In genomic region chr6:166460473-166461437, GRCh38 we compare ENCODE assay signal across 13 cellular contexts.
A peak's percentile ranks its signal among the peaks of the same experiment; 100 is the strongest.
DNase-seq lines count a peak whose midpoint lies in the region; ATAC-seq, FAIRE-seq and TF ChIP-seq lines count a peak whose summit lies in the region.
"Had no signal": no experiment of that assay in that cellular context is flagged by ENCODE, and none has a peak within 500 bp of the region (broad histone marks: within the 10 kb centered on the region; RNA-seq: fewer than 3 reads in every experiment).

No MANE protein-coding gene starts in this region.

- no peaks in the 10 kb centered on the region for H3K4me1 ChIP-seq in right cardiac atrium (ENCODE audit: control insufficient read depth, insufficient read depth, low read length)

- H3K36me3 Mint-ChIP-seq in activated naive CD4-positive, alpha-beta T cell treated with anti-CD3 and anti-CD28 coated beads, Interleukin-2, amount 50 U/mL, for 72 hours, result peaks cover 12 to 13% of the 10 kb centered on the region in 2 donors

- peaks cover 5 to 6% of the 10 kb centered on the region in 2 donors for H3K9me3 Mint-ChIP-seq in activated naive CD4-positive, alpha-beta T cell treated with anti-CD3 and anti-CD28 coated beads, Interleukin-2, amount 50 U/mL, for 72 hours

- H3K4me3 ChIP-seq in right cardiac atrium (ENCODE audit: low read length), result no peak overlapping the region
- H3K4me3 ChIP-seq: body of pancreas had no signal

- DNase-seq in right cardiac atrium (no peak), Right ventricle myocardium inferior (ENCODE audit: missing footprints) (no peak), RPMI7951 (ENCODE audit: low read depth) (peak; percentile 2), foreskin melanocyte (peak; percentile 26), D721Med (ENCODE audit: insufficient read length, low spot score) (no peak)
- DNase-seq in activated naive CD4-positive, alpha-beta T cell treated with anti-CD3 and anti-CD28 coated beads, Interleukin-2, amount 50 U/mL, for 72 hours (ENCODE audit: low spot score in 2 of 2), result no peak
- DNase-seq: body of pancreas, NCI-H2081 treated with DMSO at 0.1 percent for 48 hours, SW 1271 had no signal

- no peak for TF ChIP-seq CTCF in D721Med (IDR thresholded peaks at IDR 0.05; ENCODE audit: insufficient read depth, missing control alignments)

- intact Hi-C loops in right cardiac atrium (cut with DNase I), result no loop called here
- intact Hi-C loops in Right ventricle myocardium inferior (cut with DNase I), result no loop called here

- FAIRE-seq in D721Med (lab: Jason Lieb, UNC), result no peak
- FAIRE-seq: H54 had no signal

- H3K9me3 ChIP-seq in right cardiac atrium (ENCODE audit: control insufficient read depth, low read length), result no peaks in the 10 kb centered on the region
- H3K9me3 ChIP-seq: body of pancreas had no signal

- ATAC-seq in right cardiac atrium (peak; percentile 25 to 32), Right ventricle myocardium inferior (no peak), GM21526 (IDR thresholded peaks at IDR 0.05; ENCODE audit: low FRiP score, unreplicated experiment) (no peak), HG02610 (IDR thresholded peaks at IDR 0.05; ENCODE audit: unreplicated experiment) (no peak)
- ATAC-seq in activated naive CD4-positive, alpha-beta T cell treated with anti-CD3 and anti-CD28 coated beads, Interleukin-2, amount 50 U/mL, for 72 hours, result no peak
- ATAC-seq: body of pancreas had no signal

- no peaks in the 10 kb centered on the region for H3K27me3 ChIP-seq in right cardiac atrium (ENCODE audit: control insufficient read depth, insufficient read depth)
- H3K27me3 ChIP-seq: body of pancreas had no signal

- H3K27ac Mint-ChIP-seq in activated naive CD4-positive, alpha-beta T cell treated with anti-CD3 and anti-CD28 coated beads, Interleukin-2, amount 50 U/mL, for 72 hours, result no peak overlapping the region
- H3K27ac Mint-ChIP-seq: stimulated activated naive CD8-positive, alpha-beta T cell treated with anti-CD3 and anti-CD28 coated beads, Interleukin-15, Interleukin-2, amounts not matched to agents 100 ng/mL and 50 ng/mL, for 24 hours had no signal

- no peak overlapping the region for H3K27ac ChIP-seq in right cardiac atrium (ENCODE audit: low read length)
- H3K27ac ChIP-seq: body of pancreas had no signal

- 44% methylated on average over 25 of the region's 25 CpGs for WGBS in right cardiac atrium

Comparison
In these comparisons a context has a peak if more than half of its experiments do, and no peak if none do; other contexts are left out.
1. ATAC-seq: peak in right cardiac atrium (2 of 2); none in Right ventricle myocardium inferior (single experiment), GM21526 (single experiment), HG02610 (single experiment) and activated naive CD4-positive, alpha-beta T cell treated with anti-CD3 and anti-CD28 coated beads, Interleukin-2, amount 50 U/mL, for 72 hours (0 of 2).
2. DNase-seq: peak in RPMI7951 (single experiment) and foreskin melanocyte (single experiment); none in right cardiac atrium (0 of 3), Right ventricle myocardium inferior (single experiment), D721Med (single experiment) and activated naive CD4-positive, alpha-beta T cell treated with anti-CD3 and anti-CD28 coated beads, Interleukin-2, amount 50 U/mL, for 72 hours (0 of 2).